ENCODE assay signal across 25 cellular contexts in genomic region chr2:23604731-23605130, GRCh38.
"Had no signal": no experiment of that assay in that cellular context is flagged by ENCODE, and none has a peak within 500 bp of the region (broad histone marks: within the 10 kb centered on the region; RNA-seq: fewer than 3 reads in every experiment).

No MANE protein-coding gene starts in this region.

- H3K36me3 ChIP-seq: right atrium auricular region, right lobe of liver, suprapubic skin, thoracic aorta, tibial artery, uterus had no signal

- H3K79me2 ChIP-seq: parathyroid adenoma had no signal

- DNase-seq: head of caudate nucleus; hippocampal formation; kidney glomerular epithelial cell; left cardiac atrium; mesendoderm; naive B cell; stimulated activated CD4-positive, alpha-beta T cell treated with anti-CD3 and anti-CD28 coated beads, Interleukin-4, amount 100 ng/mL, for 24 hours; stimulated activated naive CD4-positive, alpha-beta T cell; tibial artery; trophoblast cell; uterus had no signal

- H3K4me3 Mint-ChIP-seq: mesothelial cell of epicardium; naive B cell; nephron; neural crest cell; stimulated activated effector memory CD8-positive, alpha-beta T cell treated with anti-CD3 and anti-CD28 coated beads, Interleukin-12 subunit alpha, Interleukin-12 subunit beta, amount 100 ng/mL, for 72 hours; stimulated activated naive CD8-positive, alpha-beta T cell treated with anti-CD3 and anti-CD28 coated beads, Interleukin-15, Interleukin-2, amounts not matched to agents 100 ng/mL and 50 ng/mL, for 24 hours had no signal

- H3K36me3 Mint-ChIP-seq: stimulated activated effector memory CD8-positive, alpha-beta T cell treated with anti-CD3 and anti-CD28 coated beads, Interleukin-12 subunit alpha, Interleukin-12 subunit beta, amount 100 ng/mL, for 72 hours had no signal

- ATAC-seq: left cardiac atrium; left lobe of liver; stimulated activated effector memory CD8-positive, alpha-beta T cell treated with anti-CD3 and anti-CD28 coated beads, Interleukin-12 subunit alpha, Interleukin-12 subunit beta, amount 100 ng/mL, for 72 hours had no signal

- H3K9me3 ChIP-seq: right lobe of liver, suprapubic skin, thoracic aorta, tibial artery, uterus had no signal

- H2AFZ ChIP-seq: parathyroid adenoma had no signal

- H3K4me1 Mint-ChIP-seq: naive B cell; stimulated activated effector memory CD8-positive, alpha-beta T cell treated with anti-CD3 and anti-CD28 coated beads, Interleukin-12 subunit alpha, Interleukin-12 subunit beta, amount 100 ng/mL, for 72 hours had no signal

- H3K9ac ChIP-seq: parathyroid adenoma had no signal

- H3K27me3 ChIP-seq: right atrium auricular region, right lobe of liver, suprapubic skin, tibial artery, uterus had no signal

- H3K27ac ChIP-seq: parathyroid adenoma, right atrium auricular region, right lobe of liver, skin epidermis, suprapubic skin, thoracic aorta, tibial artery, uterus had no signal

- H3K27ac Mint-ChIP-seq: mesothelial cell of epicardium; progenitor cell of endocrine pancreas; stimulated activated effector memory CD8-positive, alpha-beta T cell treated with anti-CD3 and anti-CD28 coated beads, Interleukin-12 subunit alpha, Interleukin-12 subunit beta, amount 100 ng/mL, for 72 hours; stimulated activated naive CD8-positive, alpha-beta T cell treated with anti-CD3 and anti-CD28 coated beads, Interleukin-15, Interleukin-2, amounts not matched to agents 100 ng/mL and 50 ng/mL, for 24 hours had no signal

- H3K4me3 ChIP-seq: lung, right atrium auricular region, right lobe of liver, skin epidermis, suprapubic skin, thoracic aorta, tibial artery, uterus had no signal

- H3K4me1 ChIP-seq: parathyroid adenoma, right atrium auricular region, right lobe of liver, suprapubic skin, uterus had no signal
